In genomic region chrX:40647307-40648197, GRCh38 we compare ENCODE assay signal across 8 cellular contexts. TPM values are rescaled to one million over a fixed set of nuclear protein-coding genes. Genes with fewer than 3 reads are reported as not detected.
DNase-seq lines count a peak whose midpoint lies in the region; TF ChIP-seq lines count a peak whose summit lies in the region.

Gene CXorf38, minus strand, starts transcription at chrX:40647561. Its CDS starts 41 bp downstream, at chrX:40647520.

- H3K36me3 ChIP-seq in SJSA1, result no peaks in the 10 kb centered on the region
- H3K36me3 ChIP-seq in neutrophil, result no peaks in the 10 kb centered on the region

- H3K4me3 ChIP-seq in SJSA1 (peak within 1 kb of the TSS; percentile 59), neutrophil (ENCODE audit: low read depth in 1 of 2, low read length in 1 of 2) (peak within 1 kb of the TSS; percentile 72 to 89)

- TF ChIP-seq CTCF in neutrophil (IDR thresholded peaks at IDR 0.05), result no peak

- H3K27ac ChIP-seq in SJSA1, result peak within 1 kb of the TSS; percentile 70
- peak within 1 kb of the TSS; percentile 93 for H3K27ac ChIP-seq in neutrophil
- H3K27ac ChIP-seq in substantia nigra (ENCODE audit: low read depth, low read length, poor library complexity, severe bottlenecking), result peak within 1 kb of the TSS; percentile 61

- POLR2A ChIA-PET in HEK293T (lab: Yijun Ruan, JAX), result interaction anchor here (0.8 to 1.4 kb wide), 2 partner anchors 88 to 109 kb away, joined by 3 to 4 read pairs; partner anchors contain the start of gene MED14

- CTCF ChIA-PET in HEK293T (lab: Yijun Ruan, JAX), result no interaction called here

- H3K9me3 ChIP-seq in SJSA1 (replicated peaks) (no peaks in the 10 kb centered on the region), neutrophil (no peaks in the 10 kb centered on the region)

- H3K27me3 ChIP-seq in SJSA1 (replicated peaks) (no peaks in the 10 kb centered on the region), neutrophil (no peaks in the 10 kb centered on the region)

- DNase-seq in GM04504 (ENCODE audit: low read depth), result peak; percentile 84
- peak; percentile 99 for DNase-seq in HEK293T (ENCODE audit: extremely low spot score)
- peak; percentile 82 for DNase-seq in MV-4-11 (lab: John Stamatoyannopoulos, UW)
- DNase-seq in SJSA1 (ENCODE audit: low read depth in 1 of 2, low spot score in 2 of 2), result peak; percentile 82 to 86
- peak; percentile 58 to 98 (median 86) for DNase-seq in activated naive CD4-positive, alpha-beta T cell (lab: John Stamatoyannopoulos, UW)
- DNase-seq in foreskin melanocyte, result peak; percentile 60
- DNase-seq in substantia nigra (lab: John Stamatoyannopoulos, UW), result peak; percentile 17 to 91 (median 78)

- H3K4me1 ChIP-seq in SJSA1 (replicated peaks) (peaks cover 20% of the 10 kb centered on the region), neutrophil (ENCODE audit: control insufficient read depth in 1 of 2, insufficient read depth in 1 of 2, low read depth in 1 of 2, low read length in 1 of 2) (peaks cover 17 to 42% of the 10 kb centered on the region in 2 experiments)

TF ChIP-seq in HEK293T, 16 proteins besides CTCF, POLR2A, EP300 and RAD21:
- TF ChIP-seq ELF4 (IDR thresholded peaks at IDR 0.05), result no peak
- peak; percentile 84 for TF ChIP-seq PKNOX1 (IDR thresholded peaks at IDR 0.05)
- no peak for TF ChIP-seq L3MBTL2 (conservative IDR thresholded peaks at IDR 0.05)

RNA-seq across cellular contexts. Expression of gene CXorf38, which starts in this region (rescaled TPM):
- total RNA-seq in SJSA1 (2014; rRNA removed; shearing (Covaris generic)), result 20.8 and 21.2 TPM in 2 replicates

Comparison
In these comparisons a context has a peak if more than half of its experiments do, and no peak if none do; other contexts are left out.
1. Peak in every context shown above with its lines: DNase-seq, H3K4me3 ChIP-seq and H3K27ac ChIP-seq.